Comparison of ENCODE assay signal across 8 cellular contexts in genomic region chr16:11796227-11797165, GRCh38. TPM values are rescaled to one million over a fixed set of nuclear protein-coding genes. Genes with fewer than 3 reads are reported as not detected.
DNase-seq lines count a peak whose midpoint lies in the region; ATAC-seq, FAIRE-seq and TF ChIP-seq lines count a peak whose summit lies in the region.

No MANE protein-coding gene starts in this region.

- peak overlapping the region; percentile 86 for H3K27ac Mint-ChIP-seq in activated B cell treated with CpG ODN at 0.5 μM for 24 hours

- peaks cover 80% of the 10 kb centered on the region for H3K4me1 Mint-ChIP-seq in activated B cell treated with CpG ODN at 0.5 μM for 24 hours

- H2AK5ac ChIP-seq in H1 (ENCODE audit: low read depth, low read length) = no peak overlapping the region

- no peak overlapping the region for H2BK15ac ChIP-seq in H1 (ENCODE audit: low read length)

- H3K27ac ChIP-seq in H1 (ENCODE audit: low read depth, low read length) = 0 out of 2 replicates have a peak overlapping the region, but pooled peaks have one; percentile 38

- no peak overlapping the region for H3K4ac ChIP-seq in H1 (replicated peaks; ENCODE audit: insufficient read length, low read depth, low read length)

- ATAC-seq in HG03159 (IDR thresholded peaks at IDR 0.05; ENCODE audit: unreplicated experiment) = peak; percentile 23
- ATAC-seq in activated B cell treated with CpG ODN at 0.5 μM for 24 hours (ENCODE audit: low read depth) = no peak

- peaks cover 15% of the 10 kb centered on the region for H3K79me1 ChIP-seq in H1 (ENCODE audit: low read depth, low read length)

- DNase-seq in NCI-H345 (lab: John Stamatoyannopoulos, UW) (peak; percentile 12), NCI-H345 treated with DMSO at 0.1 percent for 48 hours (lab: John Stamatoyannopoulos, UW; ENCODE audit: unreplicated experiment) (no peak), activated B cell treated with CpG ODN at 0.5 μM for 24 hours (no peak), H1 (ENCODE audit: low read depth in 1 of 2, low spot score in 2 of 2) (peak in 1 of 2 experiments; percentile 63), medulla oblongata (ENCODE audit: extremely low spot score) (peak; percentile 54), GM12892 (ENCODE audit: insufficient read length) (no peak)
- DNase-seq in stimulated activated naive CD4-positive, alpha-beta T cell treated with Interleukin-2 at 50 U/mL for 16 hours (lab: John Stamatoyannopoulos, UW) = peak; percentile 23

- H2BK5ac ChIP-seq in H1 (ENCODE audit: low read depth, low read length) = 0 out of 2 replicates have a peak overlapping the region, but pooled peaks have one; percentile 24

- no peak overlapping the region for H2AFZ ChIP-seq in H1 (ENCODE audit: low read length)

- H3K4me2 ChIP-seq in H1 (ENCODE audit: insufficient read depth in 1 of 2, low read depth in 2 of 2, low read length in 2 of 2) = peak overlapping the region; percentile 70 to 76

- intact Hi-C loops in activated B cell treated with CpG ODN at 0.5 μM for 24 hours (cut with micrococcal nuclease) = loop anchor here (1.0 to 5.0 kb wide), 7 partner anchors 13 to 849 kb away; partner anchors contain the start of genes RSL1D1 and TXNDC11

- H3K79me2 ChIP-seq in H1 (ENCODE audit: control insufficient read depth in 1 of 2, insufficient read depth in 2 of 2, low read length in 2 of 2) = peaks cover 15 to 47% of the 10 kb centered on the region in 2 experiments

- TF ChIP-seq CTCF in activated B cell treated with CpG ODN at 0.5 μM for 24 hours (IDR thresholded peaks at IDR 0.05) (no peak), H1 (IDR thresholded peaks at IDR 0.05; ENCODE audit: control extremely low read depth in 1 of 3, insufficient read depth in 1 of 3, low read depth in 1 of 3, low read length in 3 of 3) (no peak)

- H3K36me3 Mint-ChIP-seq in activated B cell treated with CpG ODN at 0.5 μM for 24 hours (ENCODE audit: low read depth) = peaks cover 42% of the 10 kb centered on the region

- peaks cover 0 to 6% (median 3%) of the 10 kb centered on the region in 4 experiments; a peak in 4 of 7 replicates for H3K4me1 ChIP-seq in H1 (replicated peaks in 1 of 4; ENCODE audit: control insufficient read depth in 3 of 4, insufficient read depth in 4 of 4, low read length in 3 of 4)

- POLR2A ChIA-PET in activated B cell treated with CpG ODN at 0.5 μM for 24 hours (lab: Charles Lee) = interaction anchor here (0.6 to 10.9 kb wide), 20 partner anchors 13 to 831 kb away, joined by 3 to 182 read pairs (median 6); partner anchors contain the start of genes RSL1D1, SOCS1 and TXNDC11
- POLR2A ChIA-PET in H1 (lab: Charles Lee; ENCODE audit: partially characterized antibody) = interaction anchor here (0.7 to 1.8 kb wide), 11 partner anchors 9 to 60 kb away, joined by 3 to 8 read pairs (median 4); partner anchors contain the start of genes RSL1D1 and TXNDC11

- no peaks in the 10 kb centered on the region for H3K27me3 Mint-ChIP-seq in activated B cell treated with CpG ODN at 0.5 μM for 24 hours

- no peak overlapping the region for H2BK120ac ChIP-seq in H1 (replicated peaks; ENCODE audit: low read depth, low read length)

- no peaks in the 10 kb centered on the region for H3K9me3 Mint-ChIP-seq in activated B cell treated with CpG ODN at 0.5 μM for 24 hours

- no peak for FAIRE-seq in H1 (lab: Jason Lieb, UNC)
- FAIRE-seq in GM12892 (lab: Jason Lieb, UNC) = no peak

- no peak for TF ChIP-seq EP300 in H1 (IDR thresholded peaks at IDR 0.05; ENCODE audit: borderline replicate concordance in 1 of 2, low read depth in 2 of 2, low read length in 2 of 2)

- H2BK12ac ChIP-seq in H1 (ENCODE audit: low read depth, low read length) = no peak overlapping the region

- peak overlapping the region; percentile 55 for H4K5ac ChIP-seq in H1 (ENCODE audit: insufficient read length, low read depth, low read length)

- TF ChIP-seq POLR2A in H1 (IDR thresholded peaks at IDR 0.05; ENCODE audit: control extremely low read depth in 1 of 2, low read depth in 2 of 2, low read length in 2 of 2) (no peak), GM12892 (IDR thresholded peaks at IDR 0.05; ENCODE audit: low read depth, low read length) (no peak)

- H4K91ac ChIP-seq in H1 (replicated peaks; ENCODE audit: insufficient read length, low read length) = peak overlapping the region; percentile 25

- H2BK20ac ChIP-seq in H1 (ENCODE audit: low read length) = no peak overlapping the region

- WGBS in H1 (ENCODE audit: extremely low coverage in 1 of 2, insufficient coverage in 1 of 2, insufficient read length in 1 of 2, insufficient replicate concordance in 2 of 2, low coverage in 1 of 2, low lambda C conversion rate in 2 of 2, missing lambda C conversion rate in 1 of 2), 2 experiments = 14% methylated on average over 34 of the region's 93 CpGs; no CpG with 5 or more reads in 1 of the 2 experiments

- peak overlapping the region; percentile 86 for H3K56ac ChIP-seq in H1 (replicated peaks; ENCODE audit: insufficient read length, low read depth, low read length)

- TF ChIP-seq RAD21 in H1 (IDR thresholded peaks at IDR 0.05 in 1 of 2, conservative IDR thresholded peaks at IDR 0.05 in 1 of 2; ENCODE audit: low read depth in 2 of 2, low read length in 2 of 2) = no peak

- H3K4me3 ChIP-seq in H1 (ENCODE audit: extremely low read depth in 1 of 4, insufficient read depth in 2 of 4, low read depth in 3 of 4, low read length in 4 of 4) = peak overlapping the region; percentile 78 to 82 (median 80)

- H3K23ac ChIP-seq in H1 (ENCODE audit: insufficient read length) = no peak overlapping the region

- CTCF ChIA-PET in activated B cell treated with CpG ODN at 0.5 μM for 24 hours (lab: Charles Lee) (interaction anchor here (0.7 to 4.9 kb wide), 14 partner anchors 10 to 400 kb away, joined by 3 to 58 read pairs (median 4); partner anchors contain the start of gene TXNDC11), H1 (lab: Charles Lee; ENCODE audit: partially characterized antibody) (interaction anchor here (0.7 to 2.4 kb wide), 11 partner anchors 10 to 743 kb away, joined by 3 to 14 read pairs (median 4); no protein-coding TSS in a partner anchor)

- H3K14ac ChIP-seq in H1 (ENCODE audit: insufficient read length) = no peak overlapping the region

- peaks cover 0 to 6% of the 10 kb centered on the region in 2 experiments for H4K20me1 ChIP-seq in H1 (replicated peaks in 1 of 2; ENCODE audit: control insufficient read depth in 1 of 2, insufficient read depth in 2 of 2, low read length in 2 of 2)

- no peaks in the 10 kb centered on the region; a peak in 1 of 8 replicates for H3K36me3 ChIP-seq in H1 (ENCODE audit: control insufficient read depth in 2 of 4, insufficient read depth in 4 of 4, low read length in 3 of 4)

- no peaks in the 10 kb centered on the region for H3K9me3 ChIP-seq in H1 (ENCODE audit: insufficient read depth in 2 of 2, low read depth in 1 of 2, low read length in 1 of 2)

- peak overlapping the region; percentile 89 for H3K4me3 Mint-ChIP-seq in activated B cell treated with CpG ODN at 0.5 μM for 24 hours

- no peaks in the 10 kb centered on the region for H3K27me3 ChIP-seq in H1 (replicated peaks in 1 of 4; ENCODE audit: control insufficient read depth in 3 of 4, extremely low read depth in 1 of 4, insufficient read depth in 3 of 4, low read length in 3 of 4)

- H3K9ac ChIP-seq in H1 (replicated peaks in 1 of 4; ENCODE audit: extremely low read depth in 1 of 4, low read depth in 3 of 4, low read length in 3 of 4) = peak overlapping the region; percentile 48 to 93 (median 70)

- peak overlapping the region; percentile 91; the same call in 1 of the 2 replicates for H4K8ac ChIP-seq in H1 (ENCODE audit: extremely low read depth, insufficient read depth, low read length)

- peaks cover 4% of the 10 kb centered on the region; the same call in 1 of the 2 replicates for H3K23me2 ChIP-seq in H1 (ENCODE audit: low read depth, low read length)

- H3K18ac ChIP-seq in H1 (ENCODE audit: extremely low read depth, low read length) = peak overlapping the region; percentile 48

RNA-seq across cellular contexts. Expression of gene ZC3H7A, which starts 0.6 kb away (rescaled TPM):
- 143 and 163 TPM in 2 replicates for total RNA-seq in activated B cell treated with CpG ODN at 0.5 μM for 24 hours
- total RNA-seq in H1 (2021; fragmentation: NEBNext Ultra II Directional; extraction: Animal tissue kit (Norgen Biotek cat#: 25700)) = 42.5 and 55.9 TPM in 2 replicates
- 23.3 and 32.0 TPM in 2 replicates for polyA plus RNA-seq in H1 (2011; rRNA removed)
- polyA plus RNA-seq in H1 (2011; cell fraction: cytosol; rRNA removed) = 26.1 TPM
- 22.1 TPM for polyA plus RNA-seq in H1 (2011; cell fraction: nucleus; rRNA removed)
- 21.7 to 38.8 TPM (median 26.2 TPM) in 4 replicates for polyA plus RNA-seq in H1 (2012, experiment 1 of 2)
- polyA plus RNA-seq in H1 (2012, experiment 2 of 2) = 2.5 TPM
- 32.3 TPM for polyA plus RNA-seq in H1 (2013, experiment 1 of 2)
- 28.3 TPM for polyA plus RNA-seq in H1 (2013, experiment 2 of 2)
- 22.6 and 29.4 TPM in 2 replicates for polyA minus RNA-seq in H1 (2011; rRNA and poly(A)+ RNA removed)
- polyA minus RNA-seq in H1 (2011; cell fraction: cytosol; rRNA and poly(A)+ RNA removed) = 16.2 TPM
- 29.4 TPM for polyA minus RNA-seq in H1 (2011; cell fraction: nucleus; rRNA and poly(A)+ RNA removed)
- polyA plus RNA-seq in GM12892 (2012; ENCODE audit: missing spikeins) = 85.5 TPM

RNA-seq across cellular contexts. Expression of gene TXNDC11, which starts 53.8 kb away (rescaled TPM):
- total RNA-seq in activated B cell treated with CpG ODN at 0.5 μM for 24 hours = 54.3 and 63.2 TPM in 2 replicates
- total RNA-seq in H1 (2021; fragmentation: NEBNext Ultra II Directional; extraction: Animal tissue kit (Norgen Biotek cat#: 25700)) = 12.6 and 13.8 TPM in 2 replicates
- 11.5 and 13.5 TPM in 2 replicates for polyA plus RNA-seq in H1 (2011; rRNA removed)
- 13.4 TPM for polyA plus RNA-seq in H1 (2011; cell fraction: cytosol; rRNA removed)
- polyA plus RNA-seq in H1 (2011; cell fraction: nucleus; rRNA removed) = 11.1 TPM
- polyA plus RNA-seq in H1 (2012, experiment 1 of 2) = 7.2 to 9.7 TPM (median 8.2 TPM) in 4 replicates
- polyA plus RNA-seq in H1 (2012, experiment 2 of 2) = 4.9 TPM
- 14.2 TPM for polyA plus RNA-seq in H1 (2013, experiment 1 of 2)
- 16.1 TPM for polyA plus RNA-seq in H1 (2013, experiment 2 of 2)
- polyA minus RNA-seq in H1 (2011; rRNA and poly(A)+ RNA removed) = 11.1 and 11.2 TPM in 2 replicates
- 7.6 TPM for polyA minus RNA-seq in H1 (2011; cell fraction: cytosol; rRNA and poly(A)+ RNA removed)
- 6.5 TPM for polyA minus RNA-seq in H1 (2011; cell fraction: nucleus; rRNA and poly(A)+ RNA removed)
- 37.2 TPM for polyA plus RNA-seq in GM12892 (2012; ENCODE audit: missing spikeins)

RNA-seq across cellular contexts. Expression of gene RSL1D1, which starts 54.8 kb away (rescaled TPM):
- total RNA-seq in activated B cell treated with CpG ODN at 0.5 μM for 24 hours = 224 and 265 TPM in 2 replicates
- 274 and 292 TPM in 2 replicates for total RNA-seq in H1 (2021; fragmentation: NEBNext Ultra II Directional; extraction: Animal tissue kit (Norgen Biotek cat#: 25700))
- polyA plus RNA-seq in H1 (2011; rRNA removed) = 18.0 and 41.3 TPM in 2 replicates
- 108 TPM for polyA plus RNA-seq in H1 (2011; cell fraction: cytosol; rRNA removed)
- polyA plus RNA-seq in H1 (2011; cell fraction: nucleus; rRNA removed) = 11.9 TPM
- polyA plus RNA-seq in H1 (2012, experiment 1 of 2) = 131 to 244 TPM (median 141 TPM) in 4 replicates
- polyA plus RNA-seq in H1 (2012, experiment 2 of 2) = 23.5 TPM
- 345 TPM for polyA plus RNA-seq in H1 (2013, experiment 1 of 2)
- 333 TPM for polyA plus RNA-seq in H1 (2013, experiment 2 of 2)
- polyA minus RNA-seq in H1 (2011; rRNA and poly(A)+ RNA removed) = 44.8 and 66.0 TPM in 2 replicates
- 110 TPM for polyA minus RNA-seq in H1 (2011; cell fraction: cytosol; rRNA and poly(A)+ RNA removed)
- polyA minus RNA-seq in H1 (2011; cell fraction: nucleus; rRNA and poly(A)+ RNA removed) = 58.1 TPM
- polyA plus RNA-seq in GM12892 (2012; ENCODE audit: missing spikeins) = 304 TPM

Comparison
In these comparisons a context has a peak if more than half of its experiments do, and no peak if none do; other contexts are left out.
1. DNase-seq: peak in NCI-H345 (single experiment), medulla oblongata (single experiment) and stimulated activated naive CD4-positive, alpha-beta T cell treated with Interleukin-2 at 50 U/mL for 16 hours (single experiment); none in NCI-H345 treated with DMSO at 0.1 percent for 48 hours (single experiment), activated B cell treated with CpG ODN at 0.5 μM for 24 hours (single experiment) and GM12892 (single experiment).